Comparison of ENCODE assay signal across 8 cellular contexts in the genomic region with DNA sequence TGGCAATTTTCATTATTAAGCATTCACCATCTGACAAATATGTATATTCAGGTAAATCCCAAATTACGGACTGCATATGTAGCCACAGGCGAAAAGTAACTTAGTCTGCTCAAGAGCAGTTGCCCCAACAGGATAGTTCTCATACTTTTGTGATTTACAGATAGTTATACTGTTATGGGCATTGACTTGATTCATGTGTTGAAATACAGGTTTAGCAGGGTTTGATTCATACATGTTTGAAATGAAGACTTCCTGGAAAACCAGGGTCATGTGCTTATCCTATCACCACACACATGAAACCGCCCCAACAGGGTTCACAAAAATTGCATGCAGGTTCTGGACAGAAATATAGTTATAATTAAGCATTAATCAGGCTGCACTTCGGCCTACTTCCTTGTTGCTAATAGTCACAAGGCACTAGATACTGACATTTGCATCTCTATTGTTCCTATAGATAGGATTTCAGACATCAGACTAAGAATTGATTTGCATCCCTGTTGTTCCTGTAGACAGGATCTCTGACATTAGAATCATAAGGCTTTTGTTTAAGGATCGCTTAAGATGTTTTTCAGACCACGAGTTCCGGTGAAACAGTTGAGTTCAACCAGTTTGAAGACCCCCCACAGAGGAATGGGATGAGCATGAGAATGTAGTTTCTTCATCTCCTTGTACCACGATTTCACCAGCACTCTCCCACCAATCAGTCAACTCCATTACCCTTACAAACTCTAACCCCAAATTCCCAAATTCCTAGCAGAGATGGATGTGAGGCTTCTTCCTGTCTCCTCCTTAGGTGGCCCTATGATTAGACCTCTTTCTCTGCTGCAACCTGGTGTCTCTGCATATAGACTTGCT. TPM values are rescaled to one million over a fixed set of nuclear protein-coding genes. Genes with fewer than 3 reads are reported as not detected.
DNase-seq lines count a peak whose midpoint lies in the region; ATAC-seq and TF ChIP-seq lines count a peak whose summit lies in the region.

No MANE protein-coding gene starts in this region.

- H3K36me3 ChIP-seq in RWPE2 (ENCODE audit: low read depth), result peaks cover 7% of the 10 kb centered on the region; the same call in 1 of the 2 replicates

- peak overlapping the region; percentile 84 to 95 for H3K4me3 Mint-ChIP-seq in activated T-cell treated with anti-CD3 and anti-CD28 coated beads, Interleukin-2, amount 50 U/mL, for 72 hours

- no peak for TF ChIP-seq CTCF in RWPE2 (IDR thresholded peaks at IDR 0.05; ENCODE audit: poor library complexity, severe bottlenecking)

- no peaks in the 10 kb centered on the region for H3K9me3 ChIP-seq in RWPE2 (ENCODE audit: severe bottlenecking)

- peak overlapping the region; percentile 29 for H3K27ac Mint-ChIP-seq in activated T-cell treated with anti-CD3 and anti-CD28 coated beads, Interleukin-2, amount 50 U/mL, for 72 hours

- peaks cover 3 to 6% of the 10 kb centered on the region in 2 donors for H3K36me3 Mint-ChIP-seq in activated T-cell treated with anti-CD3 and anti-CD28 coated beads, Interleukin-2, amount 50 U/mL, for 72 hours (ENCODE audit: insufficient read depth in 2 of 2)

- no peak for DNase-seq in activated T-cell treated with anti-CD3 and anti-CD28 coated beads, Interleukin-2, amount 50 U/mL, for 72 hours
- DNase-seq in activated T-cell treated with anti-CD3 and anti-CD28 coated beads, Interleukin-2, amount 50 U/mL, for 1 hour, result no peak
- DNase-seq in RWPE2 (ENCODE audit: low spot score) (no peak), iPS DF 19.7 (ENCODE audit: low read depth, low spot score) (peak; percentile 98), ureter (ENCODE audit: low spot score) (peak; percentile 79), retina (no peak), SKM-1 treated with dmso at 0.1 percent for 144 hours (lab: John Stamatoyannopoulos, UW; ENCODE audit: unreplicated experiment) (no peak)

- H3K9me3 Mint-ChIP-seq in activated T-cell treated with anti-CD3 and anti-CD28 coated beads, Interleukin-2, amount 50 U/mL, for 72 hours, result no peaks in the 10 kb centered on the region

- H3K27me3 Mint-ChIP-seq in activated T-cell treated with anti-CD3 and anti-CD28 coated beads, Interleukin-2, amount 50 U/mL, for 72 hours (ENCODE audit: low read depth), result no peaks in the 10 kb centered on the region

- H3K4me3 ChIP-seq in RWPE2 (ENCODE audit: severe bottlenecking), result no peak overlapping the region

- no peak for ATAC-seq in activated T-cell treated with anti-CD3 and anti-CD28 coated beads, Interleukin-2, amount 50 U/mL, for 72 hours (replicated peaks in 1 of 2)
- peak; percentile 78 for ATAC-seq in RWPE2 (ENCODE audit: low read depth)
- ATAC-seq in GM18861 (IDR thresholded peaks at IDR 0.05; ENCODE audit: unreplicated experiment), result no peak

- H3K4me1 Mint-ChIP-seq in activated T-cell treated with anti-CD3 and anti-CD28 coated beads, Interleukin-2, amount 50 U/mL, for 72 hours (ENCODE audit: low read depth), result peaks cover 29% of the 10 kb centered on the region

- peaks cover 24% of the 10 kb centered on the region for H3K4me1 ChIP-seq in RWPE2 (ENCODE audit: insufficient read depth, poor library complexity, severe bottlenecking)

- no peaks in the 10 kb centered on the region for H3K27me3 ChIP-seq in RWPE2 (ENCODE audit: insufficient read depth, poor library complexity, severe bottlenecking)

- peak overlapping the region; percentile 84 for H3K27ac ChIP-seq in RWPE2 (ENCODE audit: poor library complexity, severe bottlenecking)

RNA-seq across cellular contexts. Expression of a gene that starts 2.0 kb away (rescaled TPM):
- 10 to 100 TPM; 15.0 to 18.9 TPM for total RNA-seq in activated T-cell treated with anti-CD3 and anti-CD28 coated beads, Interleukin-2, amount 50 U/mL, for 72 hours
- 25.4 TPM for total RNA-seq in ureter

RNA-seq across cellular contexts. Expression of a gene that starts 19.1 kb away (rescaled TPM):
- total RNA-seq in activated T-cell treated with anti-CD3 and anti-CD28 coated beads, Interleukin-2, amount 50 U/mL, for 72 hours, result 1 to 10 TPM; 2.8 to 3.6 TPM
- 3.0 TPM for total RNA-seq in ureter

RNA-seq across cellular contexts. Expression of a gene that starts 50.1 kb away (rescaled TPM):
- total RNA-seq in activated T-cell treated with anti-CD3 and anti-CD28 coated beads, Interleukin-2, amount 50 U/mL, for 72 hours, result 100 to 1,000 TPM in 1 of 2 donors, 10 to 100 TPM in 1; 59.5 to 161 TPM
- 46.6 TPM for total RNA-seq in ureter

RNA-seq across cellular contexts. Expression of a gene that starts 54.7 kb away (rescaled TPM):
- total RNA-seq in activated T-cell treated with anti-CD3 and anti-CD28 coated beads, Interleukin-2, amount 50 U/mL, for 72 hours, result 1 to 10 TPM; 5.6 to 7.3 TPM
- total RNA-seq in ureter, result 9.8 TPM

Comparison
In these comparisons a context has a peak if more than half of its experiments do, and no peak if none do; other contexts are left out.
1. DNase-seq: peak in iPS DF 19.7 (single experiment) and ureter (single experiment); none in activated T-cell treated with anti-CD3 and anti-CD28 coated beads, Interleukin-2, amount 50 U/mL, for 72 hours (0 of 2), activated T-cell treated with anti-CD3 and anti-CD28 coated beads, Interleukin-2, amount 50 U/mL, for 1 hour (single experiment), RWPE2 (single experiment), retina (single experiment) and SKM-1 treated with dmso at 0.1 percent for 144 hours (single experiment).